Comparison of ENCODE assay signal across 8 cellular contexts in the genomic region with DNA sequence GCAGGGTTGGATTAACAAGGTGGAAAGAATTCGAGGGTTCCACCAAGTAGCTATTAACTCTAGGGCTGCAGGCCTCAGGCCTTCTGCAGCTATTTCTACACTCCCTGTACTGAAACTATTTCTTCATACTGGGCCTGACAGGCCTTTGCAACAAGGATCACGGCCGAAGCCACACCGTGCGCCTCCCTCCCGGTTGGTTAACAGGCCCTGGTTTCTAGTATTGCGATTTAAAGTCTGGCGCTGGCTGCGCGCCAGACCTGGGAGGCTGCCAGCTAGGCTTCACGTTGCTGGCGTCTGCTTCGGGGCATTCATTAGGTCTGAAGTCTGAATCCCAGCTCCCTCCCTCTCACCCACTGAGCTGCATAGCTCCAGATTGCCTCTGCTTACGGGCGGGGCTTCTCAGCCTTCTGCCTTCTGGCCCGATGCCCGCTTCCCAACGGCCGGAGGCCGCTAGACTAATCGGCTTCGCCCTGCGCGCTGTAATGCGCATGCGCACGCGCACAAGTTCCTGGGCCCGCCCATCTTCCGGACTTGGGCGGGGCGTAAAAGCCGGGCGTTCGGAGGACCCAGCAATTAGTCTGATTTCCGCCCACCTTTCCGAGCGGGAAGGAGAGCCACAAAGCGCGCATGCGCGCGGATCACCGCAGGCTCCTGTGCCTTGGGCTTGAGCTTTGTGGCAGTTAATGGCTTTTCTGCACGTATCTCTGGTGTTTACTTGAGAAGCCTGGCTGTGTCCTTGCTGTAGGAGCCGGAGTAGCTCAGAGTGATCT. TPM values are rescaled to one million over a fixed set of nuclear protein-coding genes. Genes with fewer than 3 reads are reported as not detected.
DNase-seq lines count a peak whose midpoint lies in the region; ATAC-seq and TF ChIP-seq lines count a peak whose summit lies in the region.

No MANE protein-coding gene starts in this region.

- intact Hi-C loops in breast epithelium (cut with DNase I; ENCODE audit: low total_unique reads), result loop anchor here (10.0 kb wide), 1 partner anchor 71 kb away; a partner anchor contains a TSS

- H3K27me3 ChIP-seq in ACC112 (ENCODE audit: insufficient read depth, low read length) (no peaks in the 10 kb centered on the region), breast epithelium (no peaks in the 10 kb centered on the region), skeletal muscle tissue (ENCODE audit: control insufficient read depth in 3 of 3, insufficient read depth in 3 of 3, low read length in 3 of 3) (no peaks in the 10 kb centered on the region)

- H3K27ac ChIP-seq in ACC112 (ENCODE audit: low read depth, low read length), result peak overlapping the region; percentile 94
- H3K27ac ChIP-seq in VCaP, result peak overlapping the region; percentile 94
- H3K27ac ChIP-seq in breast epithelium, result peak overlapping the region; percentile 90 to 99
- H3K27ac ChIP-seq in skeletal muscle tissue (ENCODE audit: low read depth, low read length), result peak overlapping the region; percentile 99

- peaks cover 54% of the 10 kb centered on the region for H3K36me3 ChIP-seq in ACC112 (ENCODE audit: insufficient read depth, low read length)
- peaks cover 7% of the 10 kb centered on the region for H3K36me3 ChIP-seq in breast epithelium
- H3K36me3 ChIP-seq in skeletal muscle tissue (ENCODE audit: control insufficient read depth in 3 of 3, insufficient read depth in 3 of 3, low read length in 3 of 3), result peaks cover 37 to 46% (median 39%) of the 10 kb centered on the region in 3 donors

- H3K9ac ChIP-seq in skeletal muscle tissue (ENCODE audit: low read depth in 1 of 3, low read length in 3 of 3), result peak overlapping the region; percentile 98 to 99 (median 99)

- peak; percentile 100 for DNase-seq in NCI-H2196 (lab: John Stamatoyannopoulos, UW; ENCODE audit: unreplicated experiment)
- peak; percentile 97 for DNase-seq in breast epithelium (ENCODE audit: low spot score in 2 of 2)

- peak; percentile 61 for ATAC-seq in GM18870 (IDR thresholded peaks at IDR 0.05; ENCODE audit: unreplicated experiment)
- ATAC-seq in HG03108 (IDR thresholded peaks at IDR 0.05; ENCODE audit: unreplicated experiment), result peak; percentile 62

- H3K4me3 ChIP-seq in ACC112 (ENCODE audit: low read depth, low read length) (peak overlapping the region; percentile 96), breast epithelium (peak overlapping the region; percentile 63 to 97 (median 78)), iPS-18c (ENCODE audit: insufficient read depth, low read depth, low read length) (peak overlapping the region; percentile 87), skeletal muscle tissue (ENCODE audit: low read length in 3 of 3) (peak overlapping the region; percentile 85 to 99 (median 98))

- TF ChIP-seq CTCF in VCaP (conservative IDR thresholded peaks at IDR 0.05) (no peak), breast epithelium (IDR thresholded peaks at IDR 0.05) (no peak)

- H3K4me1 ChIP-seq in ACC112 (ENCODE audit: control insufficient read depth, insufficient read depth, low read length, unreplicated experiment) (peaks cover 66% of the 10 kb centered on the region), breast epithelium (no peaks in the 10 kb centered on the region), skeletal muscle tissue (ENCODE audit: control insufficient read depth in 3 of 3, insufficient read depth in 3 of 3, low read length in 3 of 3) (peaks cover 20 to 38% (median 21%) of the 10 kb centered on the region in 3 donors)

- no peak for TF ChIP-seq POLR2A in breast epithelium (IDR thresholded peaks at IDR 0.05)

- H3K9me3 ChIP-seq in breast epithelium, result no peaks in the 10 kb centered on the region
- no peaks in the 10 kb centered on the region for H3K9me3 ChIP-seq in iPS-18c (ENCODE audit: control insufficient read depth, insufficient read depth, low read length)
- H3K9me3 ChIP-seq in skeletal muscle tissue (ENCODE audit: control insufficient read depth in 3 of 3, low read length in 3 of 3), result no peaks in the 10 kb centered on the region

- no peak overlapping the region for H2AFZ ChIP-seq in ACC112 (ENCODE audit: low read length, unreplicated experiment)

- peaks cover 69% of the 10 kb centered on the region for H3K79me2 ChIP-seq in ACC112 (ENCODE audit: control insufficient read depth, insufficient read depth, low read length, unreplicated experiment)

RNA-seq across cellular contexts. Expression of a gene that starts 1.6 kb away (rescaled TPM):
- total RNA-seq in breast epithelium (100 to 1,000 TPM; 433 to 515 (median 501) TPM), skeletal muscle tissue (390 TPM)

RNA-seq across cellular contexts. Expression of a gene that starts 16.2 kb away (rescaled TPM):
- total RNA-seq in breast epithelium (not detected), skeletal muscle tissue (not detected)

RNA-seq across cellular contexts. Expression of a gene that starts 59.7 kb away (rescaled TPM):
- total RNA-seq in breast epithelium (not detected), skeletal muscle tissue (not detected)

Comparison
In these comparisons a context has a peak if more than half of its experiments do, and no peak if none do; other contexts are left out.
1. Peak in every context shown above with its lines: DNase-seq, ATAC-seq, H3K4me3 ChIP-seq and H3K27ac ChIP-seq.